8 cellular contexts compared by ENCODE assay signal in the genomic region with DNA sequence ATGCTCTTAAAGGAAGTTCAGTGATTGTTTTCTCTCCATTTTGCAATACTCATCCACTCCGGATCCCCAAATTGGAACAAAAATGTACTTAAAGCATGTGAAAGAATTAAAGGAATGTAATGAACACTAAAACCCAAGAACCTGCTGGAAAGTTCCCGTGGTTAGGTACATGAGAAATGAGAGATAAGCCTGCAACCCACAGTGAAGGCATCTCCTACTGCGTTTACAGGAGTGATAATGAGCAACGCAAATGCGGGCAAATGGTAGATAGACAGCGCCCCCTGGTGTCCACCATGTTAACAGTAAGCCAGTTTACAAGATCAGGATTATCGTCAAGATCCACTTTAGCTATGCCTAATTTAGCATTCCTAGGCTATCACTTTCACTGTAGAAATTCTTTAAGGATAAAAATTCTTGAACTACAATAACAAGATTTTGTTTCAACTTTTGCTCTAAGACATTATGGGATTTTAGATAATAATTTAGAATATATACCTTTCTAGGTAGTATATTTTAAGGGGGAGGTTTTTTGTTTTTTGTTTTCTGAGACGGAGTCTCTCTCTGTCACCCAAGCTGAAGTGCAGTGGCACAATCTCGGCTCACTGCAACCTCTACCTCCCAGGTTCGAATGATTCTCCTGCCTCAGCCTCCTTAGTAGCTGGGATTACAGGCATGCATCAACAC. TPM values are rescaled to one million over a fixed set of nuclear protein-coding genes. Genes with fewer than 3 reads are reported as not detected.
DNase-seq lines count a peak whose midpoint lies in the region; ATAC-seq, FAIRE-seq and TF ChIP-seq lines count a peak whose summit lies in the region.

No MANE protein-coding gene starts in this region.

- DNase-seq in GM06990 (ENCODE audit: extremely low read depth, insufficient read length) = peak; percentile 17
- DNase-seq in NCI-H2227 treated with DMSO at 0.1 percent for 48 hours (lab: John Stamatoyannopoulos, UW) = peak; percentile 73
- DNase-seq in bronchial epithelial cell (ENCODE audit: low read depth) = peak; percentile 70
- DNase-seq in iris pigment epithelial cell (ENCODE audit: low read depth) = peak; percentile 98
- DNase-seq in stimulated activated CD4-positive, alpha-beta T cell treated with anti-CD3 and anti-CD28 coated beads, Interleukin-15, amount 100 ng/mL, for 48 hours (ENCODE audit: low read depth in 2 of 2) = peak; percentile 71 to 76

- FAIRE-seq in bronchial epithelial cell (lab: Jason Lieb, UNC) = no peak

- H3K27me3 ChIP-seq in GM06990 (replicated peaks; ENCODE audit: control insufficient read depth, insufficient read depth, low read length) (no peaks in the 10 kb centered on the region), bronchial epithelial cell (ENCODE audit: control insufficient read depth, insufficient read depth, low read length) (no peaks in the 10 kb centered on the region)

- peak; percentile 40 for ATAC-seq in HG03060 (IDR thresholded peaks at IDR 0.05; ENCODE audit: low read depth, unreplicated experiment)
- ATAC-seq in HG03196 (IDR thresholded peaks at IDR 0.05; ENCODE audit: unreplicated experiment) = no peak

- H3K4me3 ChIP-seq in GM06990 (replicated peaks; ENCODE audit: low read depth, low read length) = no peak overlapping the region
- H3K4me3 ChIP-seq in WI38 (ENCODE audit: low read depth, low read length) = no peak overlapping the region
- no peak overlapping the region for H3K4me3 ChIP-seq in bronchial epithelial cell (ENCODE audit: low read depth, low read length)

- no peaks in the 10 kb centered on the region; the same call in 1 of the 2 replicates for H3K36me3 ChIP-seq in GM06990 (ENCODE audit: control insufficient read depth, insufficient read depth, low read length)
- H3K36me3 ChIP-seq in bronchial epithelial cell (ENCODE audit: control insufficient read depth, insufficient read depth, low read length) = no peaks in the 10 kb centered on the region

- TF ChIP-seq CTCF in GM06990 (IDR thresholded peaks at IDR 0.05; ENCODE audit: insufficient read depth, low read length, poor library complexity, severe bottlenecking) (peak; percentile 63), WI38 (IDR thresholded peaks at IDR 0.05; ENCODE audit: low read depth, low read length) (peak; percentile 58), bronchial epithelial cell (IDR thresholded peaks at IDR 0.05; ENCODE audit: insufficient read depth, low read length, severe bottlenecking) (peak; percentile 76)

RNA-seq across cellular contexts. Expression of a gene that starts 29.9 kb away (rescaled TPM):
- 24.3 and 30.5 TPM in 2 replicates for total RNA-seq in bronchial epithelial cell

RNA-seq across cellular contexts. Expression of a gene that starts 37.5 kb away (rescaled TPM):
- 0.77 and 2.4 TPM in 2 replicates for total RNA-seq in bronchial epithelial cell

RNA-seq across cellular contexts. Expression of a gene that starts 37.8 kb away (rescaled TPM):
- total RNA-seq in bronchial epithelial cell = 14.5 and 17.3 TPM in 2 replicates

Comparison
In these comparisons a context has a peak if more than half of its experiments do, and no peak if none do; other contexts are left out.
1. DNase-seq: peak in every context shown above with its lines; median percentile 98 in iris pigment epithelial cell; 74 in stimulated activated CD4-positive, alpha-beta T cell treated with anti-CD3 and anti-CD28 coated beads, Interleukin-15, amount 100 ng/mL, for 48 hours; 73 in NCI-H2227 treated with DMSO at 0.1 percent for 48 hours; 70 in bronchial epithelial cell; 17 in GM06990.